In the genomic region with DNA sequence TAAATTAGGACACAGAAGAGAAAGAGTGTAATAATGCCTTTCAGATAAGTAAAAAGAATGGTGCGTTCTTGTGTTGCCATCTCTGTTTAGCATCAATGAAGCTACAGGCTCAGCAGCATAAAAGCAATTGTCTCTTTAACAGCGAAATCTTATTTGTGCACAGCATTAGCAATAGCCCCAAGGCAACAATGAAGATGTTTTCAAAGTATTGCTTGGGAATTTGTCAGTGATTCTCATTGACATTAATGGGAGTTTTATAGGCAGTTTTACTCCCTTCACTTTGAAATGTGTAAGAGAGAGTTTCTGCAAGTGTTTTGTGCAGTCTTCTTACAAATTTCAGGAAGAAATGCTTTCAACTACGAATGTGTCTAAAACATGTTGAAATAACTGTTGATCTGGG, we compare ENCODE assay signal across 36 cellular contexts.
"Had no signal": no experiment of that assay in that cellular context is flagged by ENCODE, and none has a peak within 500 bp of the region (broad histone marks: within the 10 kb centered on the region; RNA-seq: fewer than 3 reads in every experiment).

No MANE protein-coding gene starts in this region.

- H3K4me1 Mint-ChIP-seq: activated B cell treated with CpG ODN at 0.5 μM for 24 hours; activated CD4-positive, alpha-beta memory T cell treated with anti-CD3 and anti-CD28 coated beads, Interleukin-2, amount 10 ng/mL, durations not matched to agents 7 days and 5 days; activated CD4-positive, alpha-beta T cell treated with anti-CD3 and anti-CD28 coated beads, Interleukin-2, amount 10 ng/mL, durations not matched to agents 7 days and 5 days; activated CD8-positive, alpha-beta memory T cell treated with anti-CD3 and anti-CD28 coated beads, Interleukin-2, amount 10 ng/mL, durations not matched to agents 7 days and 5 days; activated naive CD8-positive, alpha-beta T cell treated with anti-CD3 and anti-CD28 coated beads for 36 hours; activated T-helper 17 cell treated with anti-CD3 and anti-CD28 coated beads, Interleukin-2, amount 50 U/mL, for 72 hours had no signal

- H3K27ac Mint-ChIP-seq: activated B cell treated with CpG ODN at 0.5 μM for 24 hours; activated CD4-positive, alpha-beta memory T cell treated with anti-CD3 and anti-CD28 coated beads, Interleukin-2, amount 10 ng/mL, durations not matched to agents 7 days and 5 days; activated CD4-positive, alpha-beta T cell treated with anti-CD3 and anti-CD28 coated beads, Interleukin-2, amount 10 ng/mL, durations not matched to agents 7 days and 5 days; activated CD8-positive, alpha-beta memory T cell treated with anti-CD3 and anti-CD28 coated beads, Interleukin-2, amount 10 ng/mL, durations not matched to agents 7 days and 5 days; activated CD8-positive, alpha-beta T cell treated with anti-CD3 and anti-CD28 coated beads, Interleukin-2, amount 10 ng/mL, durations not matched to agents 7 days and 5 days; activated naive CD4-positive, alpha-beta T cell treated with anti-CD3 and anti-CD28 coated beads for 36 hours; activated naive CD8-positive, alpha-beta T cell treated with anti-CD3 and anti-CD28 coated beads for 36 hours; activated T-cell treated with anti-CD3 and anti-CD28 coated beads, Interleukin-2, amount 50 U/mL, for 72 hours; activated T-helper 1 cell treated with anti-CD3 and anti-CD28 coated beads, Interleukin-12 subunit alpha, Interleukin-12 subunit beta, Interleukin-2, Interleukin-4 antibody, amounts not matched to agents 30 ng/mL and 10 ng/mL and 1 ng/mL, durations not matched to agents 14 hours and 24 hours and 36 hours; activated T-helper 17 cell treated with anti-CD3 and anti-CD28 coated beads, Interleukin-2, amount 50 U/mL, for 72 hours; T-helper 1 cell treated with Interleukin-12 subunit alpha and Interleukin-12 subunit beta and Interleukin-4 antibody, amounts not matched to agents 30 μg/mL and 1 μg/mL, for 36 hours; T-helper 2 cell treated with Interferon-gamma antibody and Interleukin-4, amounts not matched to agents 5 μg/mL and 100 μg/mL, for 36 hours had no signal

- H3K36me3 Mint-ChIP-seq: activated CD8-positive, alpha-beta memory T cell treated with anti-CD3 and anti-CD28 coated beads, Interleukin-2, amount 10 ng/mL, durations not matched to agents 7 days and 5 days; activated naive CD4-positive, alpha-beta T cell treated with anti-CD3 and anti-CD28 coated beads, Interleukin-2, amount 50 U/mL, for 72 hours; activated naive CD8-positive, alpha-beta T cell treated with anti-CD3 and anti-CD28 coated beads for 36 hours had no signal

- H3K4me1 ChIP-seq: adrenal gland, body of pancreas, breast epithelium had no signal

- DNase-seq: activated B cell treated with CpG ODN at 0.5 μM for 24 hours; activated CD4-positive, alpha-beta memory T cell treated with anti-CD3 and anti-CD28 coated beads, Interleukin-2, amount 10 ng/mL, durations not matched to agents 7 days and 5 days; activated CD4-positive, alpha-beta T cell treated with anti-CD3 and anti-CD28 coated beads for 4 hours; activated CD4-positive, alpha-beta T cell treated with anti-CD3 and anti-CD28 coated beads, Interleukin-2, amount 10 ng/mL, durations not matched to agents 7 days and 5 days; activated CD4-positive, alpha-beta T cell treated with anti-CD3 and anti-CD28 coated beads, Interleukin-2, amount 50 U/mL, for 48 hours; activated CD4-positive, CD25-positive, alpha-beta regulatory T cell treated with anti-CD3 and anti-CD28 coated beads, Interleukin-2, amount 50 U/mL, for 72 hours; activated CD8-positive, alpha-beta memory T cell treated with anti-CD3 and anti-CD28 coated beads for 24 hours; activated CD8-positive, alpha-beta memory T cell treated with anti-CD3 and anti-CD28 coated beads, Interleukin-2, amount 10 ng/mL, durations not matched to agents 7 days and 5 days; activated CD8-positive, alpha-beta memory T cell treated with anti-CD3 and anti-CD28 coated beads, Interleukin-2, amount 50 U/mL, for 48 hours; activated CD8-positive, alpha-beta T cell treated with anti-CD3 and anti-CD28 coated beads, Interleukin-2, amount 10 ng/mL, durations not matched to agents 7 days and 5 days; activated effector memory CD4-positive, alpha-beta T cell treated with anti-CD3 and anti-CD28 coated beads, Interleukin-2, amount 50 U/mL, for 16 hours; activated gamma-delta T cell treated with Interleukin-2 at 50 U/mL for 16 hours; activated naive CD4-positive, alpha-beta T cell; activated naive CD4-positive, alpha-beta T cell treated with anti-CD3 and anti-CD28 coated beads for 36 hours; activated naive CD4-positive, alpha-beta T cell treated with anti-CD3 and anti-CD28 coated beads, Interleukin-2, amount 50 U/mL, for 16 hours; activated naive CD8-positive, alpha-beta T cell treated with anti-CD3 and anti-CD28 coated beads for 36 hours; activated T-cell treated with anti-CD3 and anti-CD28 coated beads, Interleukin-2, amount 50 U/mL, for 4 hours; activated T-cell treated with anti-CD3 and anti-CD28 coated beads, Interleukin-2, amount 50 U/mL, for 72 hours; adrenal gland; amniotic stem cell; aorta; body of pancreas; brain microvascular endothelial cell; central memory CD4-positive, alpha-beta T cell; T-helper 1 cell; T-helper 2 cell; T-helper 9 cell had no signal

- H3K4me3 Mint-ChIP-seq: activated B cell treated with CpG ODN at 0.5 μM for 24 hours; activated CD4-positive, alpha-beta memory T cell treated with anti-CD3 and anti-CD28 coated beads, Interleukin-2, amount 10 ng/mL, durations not matched to agents 7 days and 5 days; activated CD4-positive, alpha-beta T cell treated with anti-CD3 and anti-CD28 coated beads, Interleukin-2, amount 10 ng/mL, durations not matched to agents 7 days and 5 days; activated CD8-positive, alpha-beta memory T cell treated with anti-CD3 and anti-CD28 coated beads, Interleukin-2, amount 10 ng/mL, durations not matched to agents 7 days and 5 days; activated CD8-positive, alpha-beta T cell treated with anti-CD3 and anti-CD28 coated beads, Interleukin-2, amount 10 ng/mL, durations not matched to agents 7 days and 5 days; activated naive CD4-positive, alpha-beta T cell treated with anti-CD3 and anti-CD28 coated beads for 36 hours; activated naive CD8-positive, alpha-beta T cell treated with anti-CD3 and anti-CD28 coated beads for 36 hours; activated T-cell treated with anti-CD3 and anti-CD28 coated beads, Interleukin-2, amount 50 U/mL, for 4 hours; activated T-cell treated with anti-CD3 and anti-CD28 coated beads, Interleukin-2, amount 50 U/mL, for 72 hours; activated T-helper 1 cell treated with anti-CD3 and anti-CD28 coated beads, Interleukin-12 subunit alpha, Interleukin-12 subunit beta, Interleukin-2, Interleukin-4 antibody, amounts not matched to agents 30 ng/mL and 10 ng/mL and 1 ng/mL, durations not matched to agents 14 hours and 24 hours and 36 hours; activated T-helper 17 cell treated with anti-CD3 and anti-CD28 coated beads, Interleukin-2, amount 50 U/mL, for 72 hours; T-helper 1 cell treated with Interleukin-12 subunit alpha and Interleukin-12 subunit beta and Interleukin-4 antibody, amounts not matched to agents 30 μg/mL and 1 μg/mL, for 36 hours; T-helper 2 cell treated with Interferon-gamma antibody and Interleukin-4, amounts not matched to agents 5 μg/mL and 100 μg/mL, for 36 hours had no signal

- FAIRE-seq: astrocyte, TTC549 had no signal

- ATAC-seq: activated CD8-positive, alpha-beta memory T cell treated with anti-CD3 and anti-CD28 coated beads, Interleukin-2, amount 10 ng/mL, durations not matched to agents 7 days and 5 days; activated CD8-positive, alpha-beta T cell treated with anti-CD3 and anti-CD28 coated beads, Interleukin-2, amount 10 ng/mL, durations not matched to agents 7 days and 5 days; activated naive CD4-positive, alpha-beta T cell treated with anti-CD3 and anti-CD28 coated beads, Interleukin-2, amount 50 U/mL, for 72 hours; activated T-cell treated with anti-CD3 and anti-CD28 coated beads, Interleukin-2, amount 50 U/mL, for 4 hours; activated T-cell treated with anti-CD3 and anti-CD28 coated beads, Interleukin-2, amount 50 U/mL, for 72 hours; activated T-helper 17 cell treated with anti-CD3 and anti-CD28 coated beads, Interleukin-2, amount 50 U/mL, for 72 hours; body of pancreas had no signal

- H3K36me3 ChIP-seq: adrenal gland, brain microvascular endothelial cell, breast epithelium had no signal

- H3K4me3 ChIP-seq: adrenal gland, body of pancreas, breast epithelium had no signal

- H3K27me3 Mint-ChIP-seq: activated B cell treated with CpG ODN at 0.5 μM for 24 hours; activated CD4-positive, alpha-beta memory T cell treated with anti-CD3 and anti-CD28 coated beads, Interleukin-2, amount 10 ng/mL, durations not matched to agents 7 days and 5 days; activated CD4-positive, alpha-beta T cell treated with anti-CD3 and anti-CD28 coated beads, Interleukin-2, amount 10 ng/mL, durations not matched to agents 7 days and 5 days; activated CD8-positive, alpha-beta memory T cell treated with anti-CD3 and anti-CD28 coated beads, Interleukin-2, amount 10 ng/mL, durations not matched to agents 7 days and 5 days; activated naive CD8-positive, alpha-beta T cell treated with anti-CD3 and anti-CD28 coated beads for 36 hours; activated T-helper 17 cell treated with anti-CD3 and anti-CD28 coated beads, Interleukin-2, amount 50 U/mL, for 72 hours had no signal

- H3K27me3 ChIP-seq: adrenal gland, body of pancreas, brain microvascular endothelial cell, breast epithelium had no signal

- H3K9me3 ChIP-seq: adrenal gland, body of pancreas, breast epithelium had no signal

- H3K9me3 Mint-ChIP-seq: activated CD4-positive, alpha-beta memory T cell treated with anti-CD3 and anti-CD28 coated beads, Interleukin-2, amount 10 ng/mL, durations not matched to agents 7 days and 5 days; activated CD4-positive, alpha-beta T cell treated with anti-CD3 and anti-CD28 coated beads, Interleukin-2, amount 10 ng/mL, durations not matched to agents 7 days and 5 days; activated T-helper 1 cell treated with anti-CD3 and anti-CD28 coated beads, Interleukin-12 subunit alpha, Interleukin-12 subunit beta, Interleukin-2, Interleukin-4 antibody, amounts not matched to agents 30 ng/mL and 10 ng/mL and 1 ng/mL, durations not matched to agents 14 hours and 24 hours and 36 hours; T-helper 1 cell treated with Interleukin-12 subunit alpha and Interleukin-12 subunit beta and Interleukin-4 antibody, amounts not matched to agents 30 μg/mL and 1 μg/mL, for 36 hours had no signal

- H3K27ac ChIP-seq: adrenal gland, body of pancreas, brain microvascular endothelial cell, breast epithelium, VCaP had no signal
